ENCODE assay signal across 21 cellular contexts in the genomic region with DNA sequence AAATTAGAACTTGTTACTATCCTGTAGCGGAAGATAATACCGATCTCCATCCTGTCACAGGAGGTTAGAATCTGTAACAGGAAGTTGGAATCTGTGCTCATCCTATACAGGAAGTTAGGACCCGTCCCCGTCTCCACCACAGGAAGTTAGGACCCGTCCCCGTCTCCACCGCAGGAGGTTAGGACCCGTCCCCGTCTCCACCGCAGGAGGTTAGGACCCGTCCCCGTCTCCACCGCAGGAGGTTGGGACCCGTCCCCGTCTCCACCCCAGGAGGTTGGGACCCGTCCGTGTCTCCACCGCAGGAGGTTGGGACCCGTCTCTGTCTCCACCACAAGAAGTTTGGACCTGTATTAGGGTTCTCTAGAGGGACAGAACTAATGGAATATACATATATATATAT. TPM values are rescaled to one million over a fixed set of nuclear protein-coding genes. Genes with fewer than 3 reads are reported as not detected.
"Had no signal": no experiment of that assay in that cellular context is flagged by ENCODE, and none has a peak within 500 bp of the region (broad histone marks: within the 10 kb centered on the region; RNA-seq: fewer than 3 reads in every experiment).

No MANE protein-coding gene starts in this region.

- DNase-seq: activated CD4-positive, alpha-beta T cell treated with anti-CD3 and anti-CD28 coated beads for 4 hours; activated CD4-positive, alpha-beta T cell treated with anti-CD3 and anti-CD28 coated beads, Interleukin-2, amount 50 U/mL, for 48 hours; activated CD4-positive, CD25-positive, alpha-beta regulatory T cell; activated CD8-positive, alpha-beta memory T cell treated with anti-CD3 and anti-CD28 coated beads, Interleukin-2, amount 50 U/mL, for 48 hours; activated naive CD4-positive, alpha-beta T cell treated with anti-CD3 and anti-CD28 coated beads for 36 hours; activated naive CD8-positive, alpha-beta T cell treated with anti-CD3 and anti-CD28 coated beads, Interleukin-2, amount 10 ng/mL, durations not matched to agents 7 days and 5 days; activated T-cell treated with anti-CD3 and anti-CD28 coated beads, Interleukin-2, amount 50 U/mL, for 4 hours; amniotic stem cell; dermis blood vessel endothelial cell; effector CD8-positive, alpha-beta T cell; gastrocnemius medialis; hippocampal formation; midbrain; natural killer cell; stimulated activated CD4-positive, alpha-beta T cell treated with anti-CD3 and anti-CD28 coated beads, Interleukin-1b, Interleukin-23, amount 100 ng/mL, for 48 hours; T-helper 17 cell had no signal

- ATAC-seq: activated T-cell treated with anti-CD3 and anti-CD28 coated beads, Interleukin-2, amount 50 U/mL, for 4 hours; gastrocnemius medialis; T-helper 17 cell had no signal

- H3K9me3 ChIP-seq: gastrocnemius medialis, suprapubic skin had no signal

- H3K27me3 ChIP-seq: cardiac muscle cell, gastrocnemius medialis, right atrium auricular region, suprapubic skin had no signal

- H3K27ac ChIP-seq: cardiac muscle cell had no signal

- H3K36me3 ChIP-seq: cardiac muscle cell, gastrocnemius medialis had no signal

- H3K4me3 ChIP-seq: cardiac muscle cell, gastrocnemius medialis, right atrium auricular region, skin epidermis, suprapubic skin had no signal

RNA-seq across cellular contexts. Expression of gene FBLN1, which starts 52.2 kb away (rescaled TPM):
- total RNA-seq: activated CD8-positive, alpha-beta memory T cell treated with anti-CD3 and anti-CD28 coated beads for 36 hours; activated naive CD4-positive, alpha-beta T cell treated with anti-CD3 and anti-CD28 coated beads for 36 hours; activated naive CD8-positive, alpha-beta T cell treated with anti-CD3 and anti-CD28 coated beads, Interleukin-2, amount 10 ng/mL, durations not matched to agents 7 days and 5 days had no signal
